15 cellular contexts compared by ENCODE assay signal in the genomic region with DNA sequence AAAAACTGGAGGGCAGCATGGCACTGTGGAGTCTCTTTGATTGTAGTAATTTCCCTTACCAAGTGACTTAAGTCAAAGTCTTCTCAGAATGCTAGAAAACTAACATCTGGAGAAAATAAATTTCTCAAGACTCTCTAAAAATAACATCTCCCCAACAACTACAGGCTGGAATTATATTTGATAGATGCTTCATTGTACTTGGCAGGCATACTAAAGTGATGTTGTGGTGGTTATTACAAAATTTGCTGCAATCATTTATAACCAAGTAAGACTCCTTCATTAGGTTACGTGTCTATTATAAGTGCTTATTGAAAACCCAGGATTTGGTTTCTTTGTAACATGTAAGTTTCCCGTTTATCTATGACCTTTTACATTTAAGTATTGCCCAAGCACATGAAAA.
"Had no signal": no experiment of that assay in that cellular context is flagged by ENCODE, and none has a peak within 500 bp of the region (broad histone marks: within the 10 kb centered on the region; RNA-seq: fewer than 3 reads in every experiment).

No MANE protein-coding gene starts in this region.

- H3K36me3 ChIP-seq: cardiac muscle cell, esophagus squamous epithelium, heart right ventricle, pancreas, spleen had no signal

- H3K4me3 ChIP-seq: cardiac muscle cell, esophagus squamous epithelium, heart right ventricle, pancreas, spleen had no signal

- H3K27me3 ChIP-seq: cardiac muscle cell, esophagus squamous epithelium, foreskin keratinocyte, heart right ventricle, pancreas, spleen had no signal

- ATAC-seq: foreskin keratinocyte; heart right ventricle; left lobe of liver; natural killer cell; right cardiac atrium; stimulated activated memory B cell treated with anti-CD40 and anti-IgM and Interleukin-4, amounts not matched to agents 10 μg/mL and 1 μg/mL and 100 μg/mL, for 72 hours had no signal

- DNase-seq: esophagus squamous epithelium; foreskin keratinocyte; heart right ventricle; hypothalamus; islet precursor cell; natural killer cell; pancreas; right cardiac atrium; spleen; stimulated activated CD4-positive, alpha-beta T cell treated with anti-CD3 and anti-CD28 coated beads, Interleukin-15, amount 100 ng/mL, for 24 hours; stimulated activated CD4-positive, alpha-beta T cell treated with anti-CD3 and anti-CD28 coated beads, Interleukin-1b, Interleukin-23, amount 100 ng/mL, for 48 hours; stimulated activated CD4-positive, alpha-beta T cell treated with anti-CD3 and anti-CD28 coated beads, Interleukin-4, amount 100 ng/mL, for 24 hours had no signal

- H3K4me1 ChIP-seq: esophagus squamous epithelium, foreskin keratinocyte, pancreas, spleen had no signal

- H3K9me3 ChIP-seq: esophagus squamous epithelium, heart right ventricle, pancreas, spleen had no signal

- H3K27ac ChIP-seq: cardiac muscle cell, esophagus squamous epithelium, foreskin keratinocyte, pancreas, spleen had no signal
